8 cellular contexts compared by ENCODE assay signal in genomic region chr20:63272105-63273078, GRCh38. TPM values are rescaled to one million over a fixed set of nuclear protein-coding genes. Genes with fewer than 3 reads are reported as not detected.
DNase-seq lines count a peak whose midpoint lies in the region; ATAC-seq and TF ChIP-seq lines count a peak whose summit lies in the region.

Gene ARFGAP1 (plus strand): TSS chr20:63272813. CDS start chr20:63275581, 2,768 bp downstream.

- peak within 1 kb of the TSS; percentile 52 for H3K27ac ChIP-seq in AG04450 (ENCODE audit: low read depth, low read length)

- in situ Hi-C loops in GM18951 (cut with MboI; ENCODE audit: low sequenced_read_pairs, unreplicated experiment), result no loop called here

- no peaks in the 10 kb centered on the region for H3K9me3 ChIP-seq in AG04450 (ENCODE audit: control insufficient read depth, insufficient read depth, low read length)

- H3K36me3 ChIP-seq in kidney epithelial cell (ENCODE audit: control insufficient read depth, insufficient read depth, low read length), result no peaks in the 10 kb centered on the region

- POLR2A ChIA-PET in AG04450 (lab: Yijun Ruan, JAX), result interaction anchor here (0.5 to 1.5 kb wide), 11 partner anchors 8 to 790 kb away, joined by 3 to 9 read pairs (median 3); partner anchors contain the start of genes GID8 and TPD52L2

- H3K27me3 ChIP-seq in AG04450 (ENCODE audit: control insufficient read depth, insufficient read depth, low read length) (peaks cover 7% of the 10 kb centered on the region), kidney epithelial cell (ENCODE audit: control insufficient read depth, insufficient read depth, low read length) (no peaks in the 10 kb centered on the region)

- TF ChIP-seq CTCF in AG04450 (IDR thresholded peaks at IDR 0.05; ENCODE audit: low read depth, low read length), result no peak
- no peak for TF ChIP-seq CTCF in kidney epithelial cell (IDR thresholded peaks at IDR 0.05; ENCODE audit: insufficient read depth, low read length, poor library complexity, severe bottlenecking)

- H3K4me3 ChIP-seq in AG04450 (ENCODE audit: low read depth, low read length) (peak within 1 kb of the TSS; percentile 87), kidney epithelial cell (ENCODE audit: low read depth, low read length) (peak within 1 kb of the TSS; percentile 77)

- peak; percentile 60 for DNase-seq in AG04450 (ENCODE audit: low read depth, low spot score)
- DNase-seq in NCI-H345 treated with DMSO at 0.1 percent for 48 hours (lab: John Stamatoyannopoulos, UW; ENCODE audit: unreplicated experiment), result peak; percentile 91
- peak; percentile 91 for DNase-seq in activated CD4-positive, CD25-positive, alpha-beta regulatory T cell treated with anti-CD3 and anti-CD28 coated beads, Interleukin-2, amount 50 U/mL, for 72 hours
- DNase-seq in cerebellar nuclear complex (lab: John Stamatoyannopoulos, UW), result peak; percentile 21 to 45
- peak; percentile 65 for DNase-seq in kidney epithelial cell (ENCODE audit: low read depth)
- peak; percentile 95 for DNase-seq in stimulated activated CD4-positive, alpha-beta T cell treated with anti-CD3 and anti-CD28 coated beads, Interleukin-15, amount 100 ng/mL, for 24 hours

- CTCF ChIA-PET in AG04450 (lab: Charles Lee), result interaction anchor here (0.6 to 2.4 kb wide), 3 partner anchors 38 to 212 kb away, joined by 3 to 15 read pairs (median 4); no protein-coding TSS in a partner anchor

- peak; percentile 93 for ATAC-seq in HG03280 (IDR thresholded peaks at IDR 0.05; ENCODE audit: unreplicated experiment)

- peak; percentile 88 for TF ChIP-seq POLR2A in GM18951 (IDR thresholded peaks at IDR 0.05; ENCODE audit: extremely low read depth, insufficient read depth, insufficient read length)

RNA-seq across cellular contexts. Expression of gene ARFGAP1, which starts in this region (rescaled TPM):
- 52.6 and 70.9 TPM in 2 replicates for polyA plus RNA-seq in AG04450 (2011; rRNA removed)
- polyA minus RNA-seq in AG04450 (2011; rRNA and poly(A)+ RNA removed), result 53.0 and 79.9 TPM in 2 replicates
- 109 and 121 TPM in 2 replicates for total RNA-seq in kidney epithelial cell

Comparison
In these comparisons a context has a peak if more than half of its experiments do, and no peak if none do; other contexts are left out.
1. Peak in every context shown above with its lines: DNase-seq, ATAC-seq, H3K4me3 ChIP-seq and H3K27ac ChIP-seq.
2. DNase-seq: peak in every context shown above with its lines; median percentile 95 in stimulated activated CD4-positive, alpha-beta T cell treated with anti-CD3 and anti-CD28 coated beads, Interleukin-15, amount 100 ng/mL, for 24 hours; 91 in NCI-H345 treated with DMSO at 0.1 percent for 48 hours; 91 in activated CD4-positive, CD25-positive, alpha-beta regulatory T cell treated with anti-CD3 and anti-CD28 coated beads, Interleukin-2, amount 50 U/mL, for 72 hours; 65 in kidney epithelial cell; 60 in AG04450; 33 in cerebellar nuclear complex.